ENCODE assay signal across 8 cellular contexts in genomic region chr19:16573296-16573695, GRCh38. TPM values are rescaled to one million over a fixed set of nuclear protein-coding genes. Genes with fewer than 3 reads are reported as not detected.
A peak's percentile ranks its signal among the peaks of the same experiment; 100 is the strongest.
DNase-seq lines count a peak whose midpoint lies in the region; ATAC-seq and TF ChIP-seq lines count a peak whose summit lies in the region.

No MANE protein-coding gene starts in this region.

- H3K4me1 Mint-ChIP-seq in activated CD4-positive, alpha-beta T cell treated with anti-CD3 and anti-CD28 coated beads for 36 hours: peaks cover 51% of the 10 kb centered on the region

- CTCF ChIA-PET in activated CD4-positive, alpha-beta T cell treated with anti-CD3 and anti-CD28 coated beads for 36 hours (lab: Charles Lee): interaction anchor here (0.6 to 2.0 kb wide), 5 partner anchors 11 to 54 kb away, joined by 3 to 9 read pairs (median 4); partner anchors contain the start of gene MED26

- H3K27ac ChIP-seq in adrenal gland (peak overlapping the region in 4 of 5 donors; percentile 74 to 94 (median 84)), testis (peak overlapping the region in 1 of 2 donors; percentile 82)

- peak overlapping the region in 3 of 4 donors; percentile 46 to 99 (median 83) for H3K4me3 ChIP-seq in adrenal gland
- peak overlapping the region; percentile 94 for H3K4me3 ChIP-seq in kidney epithelial cell (ENCODE audit: low read depth, low read length)
- peak overlapping the region; percentile 83 to 92 for H3K4me3 ChIP-seq in testis

- H3K4me1 ChIP-seq in adrenal gland (replicated peaks in 1 of 2): peaks cover 16 to 32% of the 10 kb centered on the region in 2 donors
- H3K4me1 ChIP-seq in testis: peaks cover 7% of the 10 kb centered on the region

- no peak for ATAC-seq in activated CD4-positive, alpha-beta T cell treated with anti-CD3 and anti-CD28 coated beads for 36 hours
- ATAC-seq in HG02852 (IDR thresholded peaks at IDR 0.05; ENCODE audit: unreplicated experiment): no peak
- no peak for ATAC-seq in HG03439 (IDR thresholded peaks at IDR 0.05; ENCODE audit: unreplicated experiment)

- peaks cover 0 to 37% of the 10 kb centered on the region in 2 donors for H3K36me3 ChIP-seq in adrenal gland (replicated peaks in 1 of 2)
- peaks cover 1% of the 10 kb centered on the region for H3K36me3 ChIP-seq in kidney epithelial cell (ENCODE audit: control insufficient read depth, insufficient read depth, low read length)
- H3K36me3 ChIP-seq in testis (ENCODE audit: low read depth, missing control alignments): no peaks in the 10 kb centered on the region

- peak overlapping the region; percentile 96 for H3K4me3 Mint-ChIP-seq in activated CD4-positive, alpha-beta T cell treated with anti-CD3 and anti-CD28 coated beads for 36 hours

- H3K36me3 Mint-ChIP-seq in activated CD4-positive, alpha-beta T cell treated with anti-CD3 and anti-CD28 coated beads for 36 hours (ENCODE audit: low read depth): peaks cover 50% of the 10 kb centered on the region

- 57 to 58% (median 57%) methylated on average over 12 to 13 of the region's 13 CpGs for WGBS in adrenal gland, 4 donors
- WGBS in testis, 2 donors: 39 to 50% methylated on average over 13 of the region's 13 CpGs

- H3K27ac Mint-ChIP-seq in activated CD4-positive, alpha-beta T cell treated with anti-CD3 and anti-CD28 coated beads for 36 hours: peak overlapping the region; percentile 96

- TF ChIP-seq CTCF in adrenal gland (IDR thresholded peaks at IDR 0.05) (no peak), kidney epithelial cell (IDR thresholded peaks at IDR 0.05; ENCODE audit: insufficient read depth, low read length, poor library complexity, severe bottlenecking) (no peak), testis (IDR thresholded peaks at IDR 0.05) (no peak)

- no peaks in the 10 kb centered on the region for H3K9me3 Mint-ChIP-seq in activated CD4-positive, alpha-beta T cell treated with anti-CD3 and anti-CD28 coated beads for 36 hours (ENCODE audit: low read depth)

- intact Hi-C loops in activated CD4-positive, alpha-beta T cell treated with anti-CD3 and anti-CD28 coated beads for 36 hours (cut with DNase I, micrococcal nuclease): loop anchor here (5.0 kb wide), 2 partner anchors 54 to 504 kb away; partner anchors contain the start of genes HAUS8 (in 1 of the 2), MED26 (in 1 of the 2) and MYO9B (in 1 of the 2)
- intact Hi-C loops in adrenal gland (cut with DNase I): loop anchor here in 1 of 2 donors (10.0 kb wide), 1 partner anchor 52 kb away; the partner anchor contains the start of gene MED26
- intact Hi-C loops in testis (cut with DNase I; ENCODE audit: low total_unique reads): no loop called here

- no peak for TF ChIP-seq POLR2A in adrenal gland (IDR thresholded peaks at IDR 0.05)
- no peak for TF ChIP-seq POLR2A in testis (IDR thresholded peaks at IDR 0.05)

- POLR2A ChIA-PET in activated CD4-positive, alpha-beta T cell treated with anti-CD3 and anti-CD28 coated beads for 36 hours (lab: Charles Lee): interaction anchor here (0.6 to 2.5 kb wide), 6 partner anchors 11 to 55 kb away, joined by 3 to 11 read pairs (median 4); partner anchors contain the start of gene MED26

- H3K27me3 ChIP-seq in adrenal gland: no peaks in the 10 kb centered on the region
- H3K27me3 ChIP-seq in kidney epithelial cell (ENCODE audit: control insufficient read depth, insufficient read depth, low read length): no peaks in the 10 kb centered on the region
- no peaks in the 10 kb centered on the region for H3K27me3 ChIP-seq in testis

- no peaks in the 10 kb centered on the region for H3K9me3 ChIP-seq in adrenal gland (replicated peaks in 1 of 3)
- no peaks in the 10 kb centered on the region for H3K9me3 ChIP-seq in testis

- no peak for DNase-seq in activated CD4-positive, alpha-beta T cell treated with anti-CD3 and anti-CD28 coated beads for 36 hours
- DNase-seq in activated CD4-positive, alpha-beta T cell treated with anti-CD3 and anti-CD28 coated beads for 4 hours: no peak
- DNase-seq in adrenal gland (no peak), kidney epithelial cell (ENCODE audit: low read depth) (no peak), testis (no peak), KG1 (lab: John Stamatoyannopoulos, UW) (no peak)

- no peaks in the 10 kb centered on the region for H3K27me3 Mint-ChIP-seq in activated CD4-positive, alpha-beta T cell treated with anti-CD3 and anti-CD28 coated beads for 36 hours

RNA-seq across cellular contexts. Expression of gene SLC35E1, which starts 1.1 kb away (rescaled TPM):
- 10 to 100 TPM; 51.5 to 72.1 TPM for total RNA-seq in activated CD4-positive, alpha-beta T cell treated with anti-CD3 and anti-CD28 coated beads for 36 hours
- total RNA-seq in adrenal gland: 10 to 100 TPM; 22.6 to 49.8 (median 40.2) TPM
- 10 to 100 TPM; 22.0 to 43.1 (median 26.8) TPM for polyA plus RNA-seq in adrenal gland
- total RNA-seq in kidney epithelial cell: 60.9 and 62.8 TPM in 2 replicates
- 10 to 100 TPM; 54.0 to 56.3 TPM for total RNA-seq in testis
- polyA plus RNA-seq in testis (ENCODE audit: insufficient read depth, low read depth, low replicate concordance): 20.3 TPM

RNA-seq across cellular contexts. Expression of gene CHERP, which starts 31.1 kb away (rescaled TPM):
- total RNA-seq in activated CD4-positive, alpha-beta T cell treated with anti-CD3 and anti-CD28 coated beads for 36 hours: 10 to 100 TPM; 57.9 to 64.8 TPM
- total RNA-seq in adrenal gland (10 to 100 TPM in 7 of 8 donors, 1 to 10 TPM in 1; 8.4 to 50.7 (median 23.7) TPM), kidney epithelial cell (10.3 and 17.2 TPM in 2 replicates), testis (10 to 100 TPM; 46.5 to 51.3 TPM)
- polyA plus RNA-seq in adrenal gland (10 to 100 TPM; 11.3 to 39.3 (median 24.8) TPM), testis (ENCODE audit: insufficient read depth, low read depth, low replicate concordance) (49.3 TPM)

RNA-seq across cellular contexts. Expression of gene MED26, which starts 54.7 kb away (rescaled TPM):
- 10 to 100 TPM; 13.6 to 14.5 TPM for total RNA-seq in activated CD4-positive, alpha-beta T cell treated with anti-CD3 and anti-CD28 coated beads for 36 hours
- total RNA-seq in adrenal gland: 10 to 100 TPM in 3 of 8 donors, 1 to 10 TPM in 5; 8.1 to 17.3 (median 9.6) TPM
- 1 to 10 TPM; 4.6 to 6.9 (median 6.4) TPM for polyA plus RNA-seq in adrenal gland
- total RNA-seq in kidney epithelial cell: 7.0 and 8.2 TPM in 2 replicates
- total RNA-seq in testis: 10 to 100 TPM; 66.1 to 66.5 TPM
- 80.8 TPM for polyA plus RNA-seq in testis (ENCODE audit: insufficient read depth, low read depth, low replicate concordance)
